In genomic region chr11:20131744-20132666, GRCh38 we compare ENCODE assay signal across 8 cellular contexts. TPM values are rescaled to one million over a fixed set of nuclear protein-coding genes. Genes with fewer than 3 reads are reported as not detected.
DNase-seq lines count a peak whose midpoint lies in the region; ATAC-seq and TF ChIP-seq lines count a peak whose summit lies in the region.

No MANE protein-coding gene starts in this region.

- H3K27me3 Mint-ChIP-seq in activated T-cell treated with anti-CD3 and anti-CD28 coated beads, Interleukin-2, amount 50 U/mL, for 4 hours (ENCODE audit: low read depth): peaks cover 29% of the 10 kb centered on the region
- H3K27me3 Mint-ChIP-seq in nephron (ENCODE audit: low read depth): peaks cover 24% of the 10 kb centered on the region

- H3K4me1 Mint-ChIP-seq in activated T-cell treated with anti-CD3 and anti-CD28 coated beads, Interleukin-2, amount 50 U/mL, for 4 hours (ENCODE audit: low read depth): peaks cover 10% of the 10 kb centered on the region
- H3K4me1 Mint-ChIP-seq in nephron: no peaks in the 10 kb centered on the region

- WGBS in transverse colon (ENCODE audit: low coverage in 1 of 2), 2 donors: 27% methylated on average over 54 of the region's 54 CpGs; no CpG with 5 or more reads in 1 of the 2 donors

- ATAC-seq in activated T-cell treated with anti-CD3 and anti-CD28 coated beads, Interleukin-2, amount 50 U/mL, for 4 hours: peak; percentile 57

- H3K4me1 ChIP-seq in transverse colon: peaks cover 0 to 23% (median 3%) of the 10 kb centered on the region in 4 donors

- peak overlapping the region in 1 of 3 experiments; percentile 0 for H3K27ac Mint-ChIP-seq in nephron

- H3K9me3 ChIP-seq in transverse colon: no peaks in the 10 kb centered on the region

- no peak for TF ChIP-seq EP300 in transverse colon (IDR thresholded peaks at IDR 0.05; ENCODE audit: low read depth)

- H3K9me3 Mint-ChIP-seq in activated T-cell treated with anti-CD3 and anti-CD28 coated beads, Interleukin-2, amount 50 U/mL, for 4 hours: no peaks in the 10 kb centered on the region
- H3K9me3 Mint-ChIP-seq in nephron: no peaks in the 10 kb centered on the region

- peak overlapping the region in 3 of 4 donors; percentile 30 to 47 (median 32) for H3K4me3 ChIP-seq in transverse colon

- H3K27ac ChIP-seq in transverse colon: no peak overlapping the region

- H3K4me3 Mint-ChIP-seq in activated T-cell treated with anti-CD3 and anti-CD28 coated beads, Interleukin-2, amount 50 U/mL, for 4 hours: peak overlapping the region; percentile 70
- H3K4me3 Mint-ChIP-seq in nephron: peak overlapping the region; percentile 69 to 72 (median 71)

- intact Hi-C loops in transverse colon (cut with DNase I; ENCODE audit: low total_unique reads): loop anchor here (1.0 to 5.0 kb wide), 2 partner anchors 181 to 575 kb away; no protein-coding TSS in a partner anchor

- H3K36me3 Mint-ChIP-seq in activated T-cell treated with anti-CD3 and anti-CD28 coated beads, Interleukin-2, amount 50 U/mL, for 4 hours (ENCODE audit: insufficient read depth): no peaks in the 10 kb centered on the region
- no peaks in the 10 kb centered on the region for H3K36me3 Mint-ChIP-seq in nephron (ENCODE audit: low read depth)

- DNase-seq in AG08395 (ENCODE audit: low spot score) (peak; percentile 76), GM13976 (ENCODE audit: low spot score) (peak; percentile 67), NCI-H226 (peak; percentile 18), fibroblast of peridontal ligament (ENCODE audit: extremely low read depth) (peak; percentile 70), transverse colon (peak; percentile 70), cortex of kidney (lab: John Stamatoyannopoulos, UW) (no peak)
- DNase-seq in activated T-cell treated with anti-CD3 and anti-CD28 coated beads, Interleukin-2, amount 50 U/mL, for 4 hours: peak; percentile 32

- H3K27me3 ChIP-seq in transverse colon: peaks cover 13% of the 10 kb centered on the region

- TF ChIP-seq POLR2A in transverse colon (IDR thresholded peaks at IDR 0.05): no peak

- H3K36me3 ChIP-seq in transverse colon: no peaks in the 10 kb centered on the region

- TF ChIP-seq CTCF in GM13976 (IDR thresholded peaks at IDR 0.05; ENCODE audit: borderline replicate concordance, control extremely low read depth, extremely low read depth, insufficient read depth, missing control alignments) (peak; percentile 80), nephron (IDR thresholded peaks at IDR 0.05; ENCODE audit: unreplicated experiment in 3 of 3) (peak; percentile 84 to 94 (median 88)), transverse colon (IDR thresholded peaks at IDR 0.05) (peak; percentile 81 to 85 (median 85))

- in situ Hi-C loops in GM13976 (cut with MboI; ENCODE audit: low sequenced_read_pairs, unreplicated experiment) (loop anchor here (10.0 to 25.0 kb wide), 2 partner anchors 187 to 480 kb away; no protein-coding TSS in a partner anchor), transverse colon (cut with MboI; ENCODE audit: low pct_ligation_motif_present in 1 of 4, low pct_unique_long_range_greater_than_20kb in 1 of 4, low sequenced_read_pairs in 3 of 4) (loop anchor here in 2 of 4 donors (25.0 kb wide), 2 partner anchors 170 to 480 kb away; no protein-coding TSS in a partner anchor)

RNA-seq across cellular contexts. Expression of gene DBX1, which starts 28.3 kb away (rescaled TPM):
- total RNA-seq in activated T-cell treated with anti-CD3 and anti-CD28 coated beads, Interleukin-2, amount 50 U/mL, for 4 hours: not detected
- total RNA-seq in transverse colon: not detected
